Comparison of ENCODE assay signal across 1 cellular context in the genomic region with DNA sequence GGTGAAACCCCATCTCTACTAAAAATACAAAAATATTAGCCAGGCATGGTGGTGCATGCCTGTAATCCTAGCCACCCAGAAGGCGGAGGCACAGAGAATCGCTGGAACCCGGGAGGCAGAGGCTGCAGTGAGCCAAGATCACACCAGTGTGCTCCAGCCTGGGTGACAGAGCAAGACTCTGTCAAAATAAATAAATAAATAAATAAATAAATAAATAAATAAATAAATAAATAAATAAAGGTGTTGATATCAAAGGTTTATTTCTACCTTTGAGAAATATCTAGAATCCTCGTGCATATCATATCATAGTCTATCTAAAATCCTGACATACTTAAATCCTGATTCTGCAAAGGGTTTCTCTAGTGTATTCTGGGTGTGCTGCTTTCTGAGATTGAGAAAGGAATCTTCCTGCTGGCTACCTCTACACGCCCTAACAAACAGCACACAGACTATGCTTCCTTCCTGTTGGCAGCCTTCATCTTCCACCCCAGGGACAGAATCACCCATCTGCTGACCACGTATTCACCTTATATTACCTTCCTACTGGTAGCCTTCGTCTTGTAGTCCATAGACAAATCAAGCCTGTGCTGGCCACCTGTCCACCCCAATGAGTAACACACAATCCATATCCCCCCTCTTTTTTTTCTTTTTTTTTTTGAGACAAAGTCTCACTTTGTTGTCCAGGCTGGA.
TF ChIP-seq lines count a peak whose summit lies in the region.

No MANE protein-coding gene starts in this region.

TF ChIP-seq in HEK293, 187 proteins besides CTCF, POLR2A, EP300 and RAD21 (continued from another document):
- TF ChIP-seq, protein P1, sequence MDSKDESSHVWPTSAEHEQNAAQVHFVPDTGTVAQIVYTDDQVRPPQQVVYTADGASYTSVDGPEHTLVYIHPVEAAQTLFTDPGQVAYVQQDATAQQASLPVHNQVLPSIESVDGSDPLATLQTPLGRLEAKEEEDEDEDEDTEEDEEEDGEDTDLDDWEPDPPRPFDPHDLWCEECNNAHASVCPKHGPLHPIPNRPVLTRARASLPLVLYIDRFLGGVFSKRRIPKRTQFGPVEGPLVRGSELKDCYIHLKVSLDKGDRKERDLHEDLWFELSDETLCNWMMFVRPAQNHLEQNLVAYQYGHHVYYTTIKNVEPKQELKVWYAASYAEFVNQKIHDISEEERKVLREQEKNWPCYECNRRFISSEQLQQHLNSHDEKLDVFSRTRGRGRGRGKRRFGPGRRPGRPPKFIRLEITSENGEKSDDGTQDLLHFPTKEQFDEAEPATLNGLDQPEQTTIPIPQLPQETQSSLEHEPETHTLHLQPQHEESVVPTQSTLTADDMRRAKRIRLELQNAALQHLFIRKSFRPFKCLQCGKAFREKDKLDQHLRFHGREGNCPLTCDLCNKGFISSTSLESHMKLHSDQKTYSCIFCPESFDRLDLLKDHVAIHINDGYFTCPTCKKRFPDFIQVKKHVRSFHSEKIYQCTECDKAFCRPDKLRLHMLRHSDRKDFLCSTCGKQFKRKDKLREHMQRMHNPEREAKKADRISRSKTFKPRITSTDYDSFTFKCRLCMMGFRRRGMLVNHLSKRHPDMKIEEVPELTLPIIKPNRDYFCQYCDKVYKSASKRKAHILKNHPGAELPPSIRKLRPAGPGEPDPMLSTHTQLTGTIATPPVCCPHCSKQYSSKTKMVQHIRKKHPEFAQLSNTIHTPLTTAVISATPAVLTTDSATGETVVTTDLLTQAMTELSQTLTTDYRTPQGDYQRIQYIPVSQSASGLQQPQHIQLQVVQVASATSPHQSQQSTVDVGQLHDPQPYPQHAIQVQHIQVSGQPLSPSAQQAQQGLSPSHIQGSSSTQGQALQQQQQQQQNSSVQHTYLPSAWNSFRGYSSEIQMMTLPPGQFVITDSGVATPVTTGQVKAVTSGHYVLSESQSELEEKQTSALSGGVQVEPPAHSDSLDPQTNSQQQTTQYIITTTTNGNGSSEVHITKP (tag by site-specific recombination; IDR thresholded peaks at IDR 0.05), result no peak
- TF ChIP-seq ZNF2 (tag by site-specific recombination; IDR thresholded peaks at IDR 0.05) (no peak), ZNF623 (tag by site-specific recombination; IDR thresholded peaks at IDR 0.05) (peak; percentile 92), ZFP41 (tag by site-specific recombination; IDR thresholded peaks at IDR 0.05; ENCODE audit: borderline replicate concordance) (no peak), ZEB2 (tag by site-specific recombination; IDR thresholded peaks at IDR 0.05) (peak; percentile 27; the same call in 1 of the 2 replicates), WT1 (tag by site-specific recombination; IDR thresholded peaks at IDR 0.05) (peak; percentile 45; the same call in 1 of the 2 replicates), ZNF423 (tag by site-specific recombination; IDR thresholded peaks at IDR 0.05) (no peak), ZIC2 (tag by site-specific recombination; IDR thresholded peaks at IDR 0.05) (no peak), SCRT1 (tag by site-specific recombination; IDR thresholded peaks at IDR 0.05; ENCODE audit: borderline replicate concordance) (no peak), KLF7 (tag by site-specific recombination; IDR thresholded peaks at IDR 0.05; ENCODE audit: borderline replicate concordance) (peak; percentile 86), ZNF521 (tag by site-specific recombination; IDR thresholded peaks at IDR 0.05) (no peak), ZSCAN23 (tag by site-specific recombination; IDR thresholded peaks at IDR 0.05) (peak; percentile 88), ZBTB48 (tag by site-specific recombination; IDR thresholded peaks at IDR 0.05) (no peak), ZNF426 (tag by site-specific recombination; IDR thresholded peaks at IDR 0.05) (peak; percentile 100), ZNF654 (tag by site-specific recombination; IDR thresholded peaks at IDR 0.05; ENCODE audit: low read depth) (peak; percentile 67), ZNF23 (tag by site-specific recombination; IDR thresholded peaks at IDR 0.05; ENCODE audit: borderline replicate concordance) (peak; percentile 66; the same call in 1 of the 2 replicates), ZNF157 (tag by site-specific recombination; IDR thresholded peaks at IDR 0.05) (no peak), ZNF24 (tag by site-specific recombination; IDR thresholded peaks at IDR 0.05) (peak; percentile 72; the same call in 1 of the 2 replicates), ZNF510 (tag by site-specific recombination; IDR thresholded peaks at IDR 0.05; ENCODE audit: insufficient replicate concordance) (peak; percentile 98), ZNF221 (tag by site-specific recombination; IDR thresholded peaks at IDR 0.05; ENCODE audit: borderline replicate concordance) (peak; percentile 89; the same call in 1 of the 2 replicates), ZNF391 (tag by site-specific recombination; IDR thresholded peaks at IDR 0.05; ENCODE audit: borderline replicate concordance, low read depth) (no peak), ZNF585B (tag by site-specific recombination; IDR thresholded peaks at IDR 0.05) (no peak), ZNF776 (tag by site-specific recombination; IDR thresholded peaks at IDR 0.05; ENCODE audit: borderline replicate concordance) (no peak)
- TF ChIP-seq, protein P2, sequence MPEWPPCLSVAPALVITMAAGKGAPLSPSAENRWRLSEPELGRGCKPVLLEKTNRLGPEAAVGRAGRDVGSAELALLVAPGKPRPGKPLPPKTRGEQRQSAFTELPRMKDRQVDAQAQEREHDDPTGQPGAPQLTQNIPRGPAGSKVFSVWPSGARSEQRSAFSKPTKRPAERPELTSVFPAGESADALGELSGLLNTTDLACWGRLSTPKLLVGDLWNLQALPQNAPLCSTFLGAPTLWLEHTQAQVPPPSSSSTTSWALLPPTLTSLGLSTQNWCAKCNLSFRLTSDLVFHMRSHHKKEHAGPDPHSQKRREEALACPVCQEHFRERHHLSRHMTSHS (tag by site-specific recombination; IDR thresholded peaks at IDR 0.05), result no peak
- TF ChIP-seq, protein P3, sequence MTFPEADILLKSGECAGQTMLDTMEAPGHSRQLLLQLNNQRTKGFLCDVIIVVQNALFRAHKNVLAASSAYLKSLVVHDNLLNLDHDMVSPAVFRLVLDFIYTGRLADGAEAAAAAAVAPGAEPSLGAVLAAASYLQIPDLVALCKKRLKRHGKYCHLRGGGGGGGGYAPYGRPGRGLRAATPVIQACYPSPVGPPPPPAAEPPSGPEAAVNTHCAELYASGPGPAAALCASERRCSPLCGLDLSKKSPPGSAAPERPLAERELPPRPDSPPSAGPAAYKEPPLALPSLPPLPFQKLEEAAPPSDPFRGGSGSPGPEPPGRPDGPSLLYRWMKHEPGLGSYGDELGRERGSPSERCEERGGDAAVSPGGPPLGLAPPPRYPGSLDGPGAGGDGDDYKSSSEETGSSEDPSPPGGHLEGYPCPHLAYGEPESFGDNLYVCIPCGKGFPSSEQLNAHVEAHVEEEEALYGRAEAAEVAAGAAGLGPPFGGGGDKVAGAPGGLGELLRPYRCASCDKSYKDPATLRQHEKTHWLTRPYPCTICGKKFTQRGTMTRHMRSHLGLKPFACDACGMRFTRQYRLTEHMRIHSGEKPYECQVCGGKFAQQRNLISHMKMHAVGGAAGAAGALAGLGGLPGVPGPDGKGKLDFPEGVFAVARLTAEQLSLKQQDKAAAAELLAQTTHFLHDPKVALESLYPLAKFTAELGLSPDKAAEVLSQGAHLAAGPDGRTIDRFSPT (tag by site-specific recombination; IDR thresholded peaks at IDR 0.05), result 0 out of 2 replicates have a peak, but pooled peaks have one; percentile 14
- TF ChIP-seq, protein P4, sequence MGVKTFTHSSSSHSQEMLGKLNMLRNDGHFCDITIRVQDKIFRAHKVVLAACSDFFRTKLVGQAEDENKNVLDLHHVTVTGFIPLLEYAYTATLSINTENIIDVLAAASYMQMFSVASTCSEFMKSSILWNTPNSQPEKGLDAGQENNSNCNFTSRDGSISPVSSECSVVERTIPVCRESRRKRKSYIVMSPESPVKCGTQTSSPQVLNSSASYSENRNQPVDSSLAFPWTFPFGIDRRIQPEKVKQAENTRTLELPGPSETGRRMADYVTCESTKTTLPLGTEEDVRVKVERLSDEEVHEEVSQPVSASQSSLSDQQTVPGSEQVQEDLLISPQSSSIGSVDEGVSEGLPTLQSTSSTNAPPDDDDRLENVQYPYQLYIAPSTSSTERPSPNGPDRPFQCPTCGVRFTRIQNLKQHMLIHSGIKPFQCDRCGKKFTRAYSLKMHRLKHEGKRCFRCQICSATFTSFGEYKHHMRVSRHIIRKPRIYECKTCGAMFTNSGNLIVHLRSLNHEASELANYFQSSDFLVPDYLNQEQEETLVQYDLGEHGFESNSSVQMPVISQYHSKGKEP (tag by site-specific recombination; IDR thresholded peaks at IDR 0.05), result no peak
